10 cellular contexts compared by ENCODE assay signal in genomic region chr12:52358575-52359350, GRCh38. TPM values are rescaled to one million over a fixed set of nuclear protein-coding genes. Genes with fewer than 3 reads are reported as not detected.
DNase-seq lines count a peak whose midpoint lies in the region; ATAC-seq and TF ChIP-seq lines count a peak whose summit lies in the region.
"Had no signal": no experiment of that assay in that cellular context is flagged by ENCODE, and none has a peak within 500 bp of the region (broad histone marks: within the 10 kb centered on the region; RNA-seq: fewer than 3 reads in every experiment).

No MANE protein-coding gene starts in this region.

- peak overlapping the region; percentile 52; the same call in 1 of the 2 replicates for H2AFZ ChIP-seq in OCI-LY3 (ENCODE audit: low read depth, low read length)

- no peaks in the 10 kb centered on the region for H3K79me2 ChIP-seq in OCI-LY3 (ENCODE audit: low read length)

- no peak overlapping the region for H3K4me3 ChIP-seq in OCI-LY3 (ENCODE audit: low read length)
- H3K4me3 ChIP-seq: SK-N-MC, tibial artery had no signal

- peaks cover 18% of the 10 kb centered on the region for H3K27me3 ChIP-seq in OCI-LY3 (ENCODE audit: low read depth, low read length)

- H4K20me1 ChIP-seq in OCI-LY3 (ENCODE audit: insufficient read depth, low read length) = no peaks in the 10 kb centered on the region

- peak overlapping the region; percentile 56 for H3K4me2 ChIP-seq in OCI-LY3 (ENCODE audit: low read length)

- no peaks in the 10 kb centered on the region for H3K9me3 ChIP-seq in OCI-LY3 (ENCODE audit: insufficient read depth, low read length)
- H3K9me3 ChIP-seq: tibial artery had no signal

- no peaks in the 10 kb centered on the region for H3K36me3 ChIP-seq in OCI-LY3 (replicated peaks; ENCODE audit: low read depth, low read length)
- H3K36me3 ChIP-seq: tibial artery had no signal

- no peak overlapping the region for H3K9ac ChIP-seq in OCI-LY3 (ENCODE audit: low read length)

- no peak overlapping the region for H3K27ac ChIP-seq in OCI-LY3 (ENCODE audit: low read length)
- H3K27ac ChIP-seq: SK-N-MC, tibial artery had no signal

- DNase-seq in A172 (ENCODE audit: low spot score) (peak; percentile 31), NCI-H1930 (lab: John Stamatoyannopoulos, UW) (no peak), HuH-7 (ENCODE audit: low spot score) (no peak), medulla oblongata (ENCODE audit: extremely low spot score) (no peak), NCI-H2029 treated with DMSO at 0.1 percent for 48 hours (lab: John Stamatoyannopoulos, UW) (no peak)

- H3K4me1 ChIP-seq in OCI-LY3 (ENCODE audit: low read length) = peaks cover 12% of the 10 kb centered on the region
- H3K4me1 ChIP-seq: tibial artery had no signal

- ATAC-seq in GM18517 (IDR thresholded peaks at IDR 0.05; ENCODE audit: unreplicated experiment) = peak; percentile 91
- peak; percentile 86 for ATAC-seq in HG02798 (IDR thresholded peaks at IDR 0.05; ENCODE audit: poor library complexity, unreplicated experiment)

- peak; percentile 17 for TF ChIP-seq CTCF in OCI-LY3 (IDR thresholded peaks at IDR 0.05; ENCODE audit: low read depth, low read length)

RNA-seq across cellular contexts. Expression of gene KRT85, which starts 8.5 kb away (rescaled TPM):
- 0.05 TPM in 1 of 2 replicates, not detected in the other for total RNA-seq in A172 (2014; rRNA removed; shearing (Covaris generic))

RNA-seq across cellular contexts. Expression of gene KRT84, which starts 26.7 kb away (rescaled TPM):
- not detected in 2 replicates for total RNA-seq in A172 (2014; rRNA removed; shearing (Covaris generic))

RNA-seq across cellular contexts. Expression of gene KRT83, which starts 37.6 kb away (rescaled TPM):
- 0.05 and 0.41 TPM in 2 replicates for total RNA-seq in A172 (2014; rRNA removed; shearing (Covaris generic))

RNA-seq across cellular contexts. Expression of gene KRT82, which starts 47.4 kb away (rescaled TPM):
- total RNA-seq in A172 (2014; rRNA removed; shearing (Covaris generic)) = not detected in 2 replicates
